In the genomic region with DNA sequence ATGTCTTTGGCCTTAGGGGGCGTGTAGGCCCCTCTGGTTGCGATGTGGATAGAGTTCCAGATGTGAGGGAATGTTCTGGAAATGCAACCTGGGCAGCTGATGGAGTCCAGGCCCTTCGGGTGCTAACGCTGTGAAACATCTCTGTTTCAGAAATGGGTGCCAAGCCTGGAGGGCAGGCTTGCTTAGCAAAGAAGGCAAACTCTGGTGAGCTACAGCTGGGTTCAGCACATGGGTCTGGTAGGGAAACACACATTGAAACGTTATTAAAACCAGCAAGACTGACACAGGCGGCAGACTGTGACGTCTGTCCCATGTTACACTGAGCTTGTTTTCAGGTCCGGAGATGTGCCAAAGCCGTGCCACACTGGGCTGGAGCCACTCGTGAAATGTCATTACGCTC, we compare ENCODE assay signal across 14 cellular contexts. TPM values are rescaled to one million over a fixed set of nuclear protein-coding genes. Genes with fewer than 3 reads are reported as not detected.
DNase-seq lines count a peak whose midpoint lies in the region; ATAC-seq, FAIRE-seq and TF ChIP-seq lines count a peak whose summit lies in the region.
"Had no signal": no experiment of that assay in that cellular context is flagged by ENCODE, and none has a peak within 500 bp of the region (broad histone marks: within the 10 kb centered on the region; RNA-seq: fewer than 3 reads in every experiment).

No MANE protein-coding gene starts in this region.

- peaks cover 5% of the 10 kb centered on the region for H3K27me3 ChIP-seq in CD4-positive, CD25-positive, alpha-beta regulatory T cell (ENCODE audit: control insufficient read depth, insufficient read depth, low read length)
- H3K27me3 ChIP-seq in Karpas-422 (ENCODE audit: low read length): no peaks in the 10 kb centered on the region
- H3K27me3 ChIP-seq: ascending aorta had no signal

- TF ChIP-seq CTCF in GM13977 (IDR thresholded peaks at IDR 0.05; ENCODE audit: extremely low read depth, insufficient read depth, missing control alignments) (no peak), mesothelial cell of epicardium (IDR thresholded peaks at IDR 0.05; ENCODE audit: unreplicated experiment) (no peak)

- peaks cover 33% of the 10 kb centered on the region for H3K4me1 ChIP-seq in CD4-positive, CD25-positive, alpha-beta regulatory T cell (ENCODE audit: control insufficient read depth, insufficient read depth, low read length, poor library complexity, severe bottlenecking)
- H3K4me1 ChIP-seq in Karpas-422 (ENCODE audit: low read length): peaks cover 11% of the 10 kb centered on the region
- H3K4me1 ChIP-seq: ascending aorta had no signal

- peaks cover 12 to 54% (median 37%) of the 10 kb centered on the region in 4 donors for H3K4me1 Mint-ChIP-seq in CD4-positive, CD25-positive, alpha-beta regulatory T cell
- peaks cover 50 to 56% (median 53%) of the 10 kb centered on the region in 3 donors for H3K4me1 Mint-ChIP-seq in T-cell
- peaks cover 16% of the 10 kb centered on the region for H3K4me1 Mint-ChIP-seq in mesothelial cell of epicardium

- in situ Hi-C loops in GM13977 (cut with MboI; ENCODE audit: low pct_unique_long_range_greater_than_20kb, low sequenced_read_pairs, unreplicated experiment): no loop called here

- H3K9ac ChIP-seq in Karpas-422 (ENCODE audit: low read length): no peak overlapping the region

- no peak overlapping the region for H2AFZ ChIP-seq in Karpas-422 (ENCODE audit: low read length)
- H2AFZ ChIP-seq: hepatocyte had no signal

- H3K79me2 ChIP-seq in Karpas-422 (ENCODE audit: low read length): no peaks in the 10 kb centered on the region
- H3K79me2 ChIP-seq: hepatocyte had no signal

- peak overlapping the region; percentile 81 to 90 (median 84) for H3K27ac Mint-ChIP-seq in CD4-positive, CD25-positive, alpha-beta regulatory T cell
- H3K27ac Mint-ChIP-seq in T-cell: peak overlapping the region; percentile 88
- no peak overlapping the region for H3K27ac Mint-ChIP-seq in mesothelial cell of epicardium

- H4K20me1 ChIP-seq in Karpas-422 (ENCODE audit: insufficient read depth, low read depth, low read length): no peaks in the 10 kb centered on the region

- H3K4me2 ChIP-seq in Karpas-422 (ENCODE audit: low read depth, low read length, poor library complexity, severe bottlenecking): no peak overlapping the region
- H3K4me2 ChIP-seq: hepatocyte had no signal

- H3K9me3 Mint-ChIP-seq in CD4-positive, CD25-positive, alpha-beta regulatory T cell: no peaks in the 10 kb centered on the region
- H3K9me3 Mint-ChIP-seq in T-cell (no peaks in the 10 kb centered on the region), mesothelial cell of epicardium (no peaks in the 10 kb centered on the region)

- FAIRE-seq in GM12891 (lab: Jason Lieb, UNC): peak; percentile 54

- H3K36me3 Mint-ChIP-seq in CD4-positive, CD25-positive, alpha-beta regulatory T cell: no peaks in the 10 kb centered on the region
- no peaks in the 10 kb centered on the region for H3K36me3 Mint-ChIP-seq in T-cell
- H3K36me3 Mint-ChIP-seq in mesothelial cell of epicardium: no peaks in the 10 kb centered on the region

- H3K27me3 Mint-ChIP-seq in CD4-positive, CD25-positive, alpha-beta regulatory T cell: peaks cover 43% of the 10 kb centered on the region
- H3K27me3 Mint-ChIP-seq in T-cell (peaks cover 0 to 8% of the 10 kb centered on the region in 2 donors), mesothelial cell of epicardium (ENCODE audit: low read depth) (peaks cover 36% of the 10 kb centered on the region)

- no peaks in the 10 kb centered on the region for H3K36me3 ChIP-seq in CD4-positive, CD25-positive, alpha-beta regulatory T cell (ENCODE audit: control insufficient read depth, insufficient read depth, low read length)
- H3K36me3 ChIP-seq in Karpas-422 (ENCODE audit: insufficient read depth, low read length): no peaks in the 10 kb centered on the region
- H3K36me3 ChIP-seq: ascending aorta had no signal

- peak overlapping the region; percentile 60 for H3K4me3 ChIP-seq in CD4-positive, CD25-positive, alpha-beta regulatory T cell (ENCODE audit: low read depth, low read length)
- H3K4me3 ChIP-seq in Karpas-422 (ENCODE audit: low read length): no peak overlapping the region
- H3K4me3 ChIP-seq: ascending aorta, hepatocyte had no signal

- peak in 1 of 2 donors; percentile 30 for ATAC-seq in CD4-positive, CD25-positive, alpha-beta regulatory T cell (ENCODE audit: low read depth in 2 of 2)
- peak; percentile 35 to 60 (median 46) for ATAC-seq in T-cell (replicated peaks in 1 of 4)

- peak overlapping the region in 3 of 4 donors; percentile 11 to 63 (median 32) for H3K4me3 Mint-ChIP-seq in CD4-positive, CD25-positive, alpha-beta regulatory T cell
- peak overlapping the region in 1 of 3 donors; percentile 65 for H3K4me3 Mint-ChIP-seq in T-cell
- H3K4me3 Mint-ChIP-seq in mesothelial cell of epicardium: no peak overlapping the region

- POLR2A ChIA-PET in T-cell (lab: Charles Lee): interaction anchor here in 1 of 2 donors (0.8 kb wide), 1 partner anchor 78 kb away, joined by 3 read pairs; no protein-coding TSS in a partner anchor

- CTCF ChIA-PET in T-cell (lab: Charles Lee): interaction anchor here (0.9 to 1.4 kb wide), 5 partner anchors 78 to 409 kb away, joined by 3 to 8 read pairs (median 4); no protein-coding TSS in a partner anchor

- peak in 2 of 3 donors; percentile 37 for DNase-seq in CD4-positive, CD25-positive, alpha-beta regulatory T cell
- DNase-seq in GM12891 (ENCODE audit: insufficient read length, low spot score): no peak
- peak in 24 of 34 experiments; percentile 5 to 59 (median 18) for DNase-seq in T-cell
- peak; percentile 43 for DNase-seq in globus pallidus (ENCODE audit: low spot score)
- no peak for DNase-seq in Karpas-422
- DNase-seq in GM13977 (ENCODE audit: low spot score): no peak
- DNase-seq in central memory CD4-positive, alpha-beta T cell: no peak
- DNase-seq in mesothelial cell of epicardium (ENCODE audit: low spot score in 2 of 2, unreplicated experiment in 2 of 2): no peak

- TF ChIP-seq POLR2A in GM12891 (IDR thresholded peaks at IDR 0.05; ENCODE audit: low read depth, low read length): no peak

- no peaks in the 10 kb centered on the region for H3K9me3 ChIP-seq in CD4-positive, CD25-positive, alpha-beta regulatory T cell (ENCODE audit: control insufficient read depth in 2 of 2, low read length in 2 of 2)
- no peaks in the 10 kb centered on the region for H3K9me3 ChIP-seq in Karpas-422 (ENCODE audit: low read length)
- H3K9me3 ChIP-seq: ascending aorta had no signal

- no peak overlapping the region for H3K27ac ChIP-seq in CD4-positive, CD25-positive, alpha-beta regulatory T cell (ENCODE audit: insufficient read depth, low read length, poor library complexity, severe bottlenecking)
- no peak overlapping the region for H3K27ac ChIP-seq in Karpas-422 (ENCODE audit: low read length)
- H3K27ac ChIP-seq: ascending aorta, C4-2B, hepatocyte had no signal

- H3K9me2 ChIP-seq in Karpas-422 (replicated peaks; ENCODE audit: insufficient read depth, low read length): no peaks in the 10 kb centered on the region

TF ChIP-seq in GM12891, 5 proteins besides CTCF, POLR2A, EP300 and RAD21:
- no peak for TF ChIP-seq TAF1 (IDR thresholded peaks at IDR 0.05; ENCODE audit: low read depth, low read length)
- no peak for TF ChIP-seq PAX5 (IDR thresholded peaks at IDR 0.05; ENCODE audit: insufficient read depth, low read length, severe bottlenecking)
- no peak for TF ChIP-seq SPI1 (IDR thresholded peaks at IDR 0.05; ENCODE audit: low read depth, low read length)
- no peak for TF ChIP-seq POU2F2 (IDR thresholded peaks at IDR 0.05; ENCODE audit: low read depth, low read length)

RNA-seq across cellular contexts. Expression of gene CDC16, which starts 8.6 kb away (rescaled TPM):
- 56.8 TPM for total RNA-seq in CD4-positive, CD25-positive, alpha-beta regulatory T cell
- polyA plus RNA-seq in CD4-positive, CD25-positive, alpha-beta regulatory T cell: 10 to 100 TPM; 16.1 to 27.8 (median 20.6) TPM
- polyA plus RNA-seq in GM12891 (2012; ENCODE audit: low read depth, missing spikeins): 37.0 TPM
- total RNA-seq in T-cell: 10 to 100 TPM; 61.5 to 97.8 (median 78.8) TPM
- 41.9 and 57.1 TPM in 2 replicates for total RNA-seq in Karpas-422 (2014; rRNA removed; shearing (Covaris generic); ENCODE audit: low replicate concordance)
- total RNA-seq in mesothelial cell of epicardium: 102 to 109 TPM (median 102 TPM) in 3 replicates

RNA-seq across cellular contexts. Expression of gene CFAP97D2, which starts 47.0 kb away (rescaled TPM):
- not detected for total RNA-seq in CD4-positive, CD25-positive, alpha-beta regulatory T cell
- under 1 TPM in 2 of 4 donors, not detected in 2; 0.22 to 0.86 TPM for polyA plus RNA-seq in CD4-positive, CD25-positive, alpha-beta regulatory T cell
- not detected for polyA plus RNA-seq in GM12891 (2012; ENCODE audit: low read depth, missing spikeins)
- total RNA-seq in T-cell (1 to 10 TPM in 3 of 5 donors, under 1 TPM in 2; 0.92 to 4.5 (median 2.6) TPM), mesothelial cell of epicardium (not detected in 3 replicates)
- not detected in 2 replicates for total RNA-seq in Karpas-422 (2014; rRNA removed; shearing (Covaris generic); ENCODE audit: low replicate concordance)
- total RNA-seq: ascending aorta, dermis microvascular lymphatic vessel endothelial cell, hepatocyte, PC-3, pulmonary artery endothelial cell had no signal
- polyA plus RNA-seq: hepatocyte had no signal

RNA-seq across cellular contexts. Expression of gene UPF3A, which starts 55.3 kb away (rescaled TPM):
- 50.0 TPM for total RNA-seq in CD4-positive, CD25-positive, alpha-beta regulatory T cell
- polyA plus RNA-seq in CD4-positive, CD25-positive, alpha-beta regulatory T cell: 10 to 100 TPM; 14.5 to 30.7 (median 16.4) TPM
- 38.1 TPM for polyA plus RNA-seq in GM12891 (2012; ENCODE audit: low read depth, missing spikeins)
- total RNA-seq in T-cell (100 to 1,000 TPM in 1 of 5 donors, 10 to 100 TPM in 4; 40.5 to 105 (median 68.0) TPM), mesothelial cell of epicardium (112 to 123 TPM (median 117 TPM) in 3 replicates)
- 35.8 and 41.1 TPM in 2 replicates for total RNA-seq in Karpas-422 (2014; rRNA removed; shearing (Covaris generic); ENCODE audit: low replicate concordance)

Comparison
In these comparisons a context has a peak if more than half of its experiments do, and no peak if none do; other contexts are left out.
1. DNase-seq: peak in CD4-positive, CD25-positive, alpha-beta regulatory T cell (2 of 3), T-cell (24 of 34) and globus pallidus (single experiment); none in GM12891 (single experiment), Karpas-422 (single experiment), GM13977 (single experiment), central memory CD4-positive, alpha-beta T cell (single experiment) and mesothelial cell of epicardium (0 of 2).